1 cellular context compared by ENCODE assay signal in the genomic region with DNA sequence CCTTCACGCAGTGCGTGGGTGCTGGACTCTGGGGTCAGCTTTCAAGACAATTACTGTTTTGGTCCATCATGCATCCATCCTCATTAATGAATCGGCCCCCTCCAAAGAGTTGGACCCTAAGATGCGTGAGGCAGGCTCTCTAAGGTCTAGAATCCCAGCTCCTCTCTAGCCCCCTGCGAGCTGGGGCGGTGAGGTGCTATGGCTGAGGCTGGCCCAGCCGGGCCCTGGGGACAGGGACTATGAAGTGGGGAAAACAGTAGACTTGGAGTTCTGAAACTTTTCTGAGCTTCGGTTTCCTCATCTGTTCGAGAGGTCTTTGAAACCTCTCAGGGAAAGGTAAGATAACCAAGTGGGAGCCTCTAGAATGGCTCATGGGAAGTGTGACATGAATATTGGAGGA.
TF ChIP-seq lines count a peak whose summit lies in the region.

No MANE protein-coding gene starts in this region.

TF ChIP-seq in endothelial cell of umbilical vein, 7 proteins besides CTCF, POLR2A, EP300 and RAD21:
- TF ChIP-seq POLR2AphosphoS5 (IDR thresholded peaks at IDR 0.05; ENCODE audit: insufficient read depth, low read depth, low read length) (no peak), GATA2 (IDR thresholded peaks at IDR 0.05; ENCODE audit: insufficient read depth, insufficient read length, low read depth, low read length) (no peak), JUN (IDR thresholded peaks at IDR 0.05; ENCODE audit: borderline replicate concordance, insufficient read depth, insufficient read length, low read depth) (no peak), EZH2 (IDR thresholded peaks at IDR 0.05; ENCODE audit: borderline replicate concordance, low read depth, low read length, severe bottlenecking) (no peak), FOS (IDR thresholded peaks at IDR 0.05; ENCODE audit: borderline replicate concordance, insufficient read depth, low read length) (no peak), MYC (IDR thresholded peaks at IDR 0.05; ENCODE audit: low read depth, low read length) (no peak)
- TF ChIP-seq, protein P1, sequence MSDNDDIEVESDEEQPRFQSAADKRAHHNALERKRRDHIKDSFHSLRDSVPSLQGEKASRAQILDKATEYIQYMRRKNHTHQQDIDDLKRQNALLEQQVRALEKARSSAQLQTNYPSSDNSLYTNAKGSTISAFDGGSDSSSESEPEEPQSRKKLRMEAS (IDR thresholded peaks at IDR 0.05; ENCODE audit: insufficient read depth, insufficient read length) = no peak
